ENCODE assay signal across 33 cellular contexts in genomic region chr1:59233444-59233843, GRCh38.
"Had no signal": no experiment of that assay in that cellular context is flagged by ENCODE, and none has a peak within 500 bp of the region (broad histone marks: within the 10 kb centered on the region; RNA-seq: fewer than 3 reads in every experiment).

No MANE protein-coding gene starts in this region.

- H3K9me3 ChIP-seq: MG63 had no signal

- DNase-seq: Karpas-422, Kasumi-1, MG63, MM.1S, MV-4-11, NCI-H1048, NCI-H1092, NCI-H1092 treated with DMSO at 0.1 percent for 48 hours, NCI-H1105, NCI-H1105 treated with DMSO at 0.1 percent for 48 hours, NCI-H1417, NCI-H1417 treated with DMSO at 0.1 percent for 48 hours, NCI-H1436, NCI-H1436 treated with DMSO at 0.1 percent for 48 hours, NCI-H146, NCI-H1694, NCI-H1694 treated with DMSO at 0.1 percent for 48 hours, NCI-H187, NCI-H187 treated with DMSO at 0.1 percent for 48 hours, NCI-H1930, NCI-H2029, NCI-H2029 treated with DMSO at 0.1 percent for 48 hours, NCI-H2081, NCI-H2081 treated with DMSO at 0.1 percent for 48 hours, NCI-H2107, NCI-H2171, NCI-H2171 treated with DMSO at 0.1 percent for 48 hours, NCI-H2227 treated with DMSO at 0.1 percent for 48 hours, NCI-H226, NCI-H446 treated with DMSO at 0.1 percent for 48 hours, NCI-H510A, NCI-H510A treated with DMSO at 0.1 percent for 48 hours, NCI-H524 had no signal

- H3K4me3 ChIP-seq: MG63 had no signal

- H3K36me3 ChIP-seq: MG63 had no signal

- H3K27me3 ChIP-seq: MG63 had no signal
